In the genomic region with DNA sequence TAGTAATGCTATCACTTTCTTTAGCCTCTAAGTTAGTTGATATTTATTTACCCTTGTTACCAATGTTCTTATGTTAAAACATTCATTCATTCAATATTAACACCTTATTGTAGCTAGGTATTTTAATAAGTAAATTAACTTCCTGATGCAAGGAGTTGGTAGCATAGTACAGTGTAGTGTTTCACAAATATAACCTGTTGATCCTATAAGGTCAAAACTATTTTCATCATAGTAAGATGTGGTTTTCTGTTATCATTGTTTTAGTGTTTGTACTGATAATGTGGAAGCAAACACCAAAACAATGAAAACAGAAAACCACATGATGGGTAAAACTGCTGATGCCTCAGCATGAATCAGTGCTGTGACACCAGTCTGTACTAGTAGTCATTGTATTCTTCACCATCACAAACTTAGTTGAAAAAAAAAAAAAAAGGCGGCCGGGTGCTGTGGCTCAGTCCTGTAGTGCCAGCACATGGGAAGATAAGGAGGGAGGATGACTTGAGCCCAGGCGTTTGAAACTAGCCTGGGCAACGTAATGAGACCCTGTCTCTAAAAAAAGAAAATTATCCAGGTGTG, we compare ENCODE assay signal across 1 cellular context.
TF ChIP-seq lines count a peak whose summit lies in the region.

No MANE protein-coding gene starts in this region.

TF ChIP-seq in GM12891, 5 proteins besides CTCF, POLR2A, EP300 and RAD21 (continued from another document):
- TF ChIP-seq SPI1 (IDR thresholded peaks at IDR 0.05; ENCODE audit: low read depth, low read length): no peak
